Comparison of ENCODE assay signal across 8 cellular contexts in genomic region chr11:75142714-75143419, GRCh38. TPM values are rescaled to one million over a fixed set of nuclear protein-coding genes. Genes with fewer than 3 reads are reported as not detected.
A peak's percentile ranks its signal among the peaks of the same experiment; 100 is the strongest.
DNase-seq lines count a peak whose midpoint lies in the region; ATAC-seq lines count a peak whose summit lies in the region.

No MANE protein-coding gene starts in this region.

- H3K27ac Mint-ChIP-seq in effector memory CD8-positive, alpha-beta T cell: peak overlapping the region; percentile 84 to 88

- H3K36me3 ChIP-seq in mesodermal cell (ENCODE audit: control insufficient read depth, insufficient read depth, low read length): no peaks in the 10 kb centered on the region

- H3K9me3 ChIP-seq in mesodermal cell (ENCODE audit: control insufficient read depth, low read length): no peaks in the 10 kb centered on the region

- H3K4me1 Mint-ChIP-seq in effector memory CD8-positive, alpha-beta T cell (ENCODE audit: low read depth in 2 of 2): peaks cover 36 to 38% of the 10 kb centered on the region in 2 donors

- H3K4me1 ChIP-seq in mesodermal cell (ENCODE audit: control insufficient read depth, insufficient read depth, low read length, poor library complexity, severe bottlenecking): peaks cover 41% of the 10 kb centered on the region

- peak; percentile 88 for DNase-seq in GM04504 (ENCODE audit: low read depth)
- DNase-seq in NOMO-1 treated with DMSO at 0.1 percent for 48 hours (lab: John Stamatoyannopoulos, UW; ENCODE audit: unreplicated experiment): peak; percentile 94
- peak; percentile 40 to 71 for DNase-seq in activated CD8-positive, alpha-beta memory T cell treated with anti-CD3 and anti-CD28 coated beads for 4 hours (ENCODE audit: low read depth in 2 of 2)
- DNase-seq in effector memory CD8-positive, alpha-beta T cell: peak; percentile 44 to 50 (median 45)
- peak; percentile 78 for DNase-seq in stimulated activated CD8-positive, alpha-beta memory T cell treated with anti-CD3 and anti-CD28 coated beads, Interleukin-4, amount 100 ng/mL, for 48 hours
- DNase-seq in NCI-H1048 (lab: John Stamatoyannopoulos, UW): no peak

- no peak overlapping the region for H3K4me3 ChIP-seq in mesodermal cell (ENCODE audit: extremely low read depth, insufficient read depth, low read length, poor library complexity, severe bottlenecking)

- H3K27ac ChIP-seq in mesodermal cell (ENCODE audit: low read depth, low read length, severe bottlenecking): peak overlapping the region; percentile 60

- no peaks in the 10 kb centered on the region for H3K36me3 Mint-ChIP-seq in effector memory CD8-positive, alpha-beta T cell (ENCODE audit: insufficient read depth)

- 51 to 55% methylated on average over 8 to 10 of the region's 10 CpGs for WGBS in mesodermal cell (ENCODE audit: insufficient coverage in 2 of 2), 2 experiments

- H3K27me3 Mint-ChIP-seq in effector memory CD8-positive, alpha-beta T cell: peaks cover 4 to 10% of the 10 kb centered on the region in 2 donors

- ATAC-seq in HG02870 (IDR thresholded peaks at IDR 0.05; ENCODE audit: unreplicated experiment): peak; percentile 55
- ATAC-seq in effector memory CD8-positive, alpha-beta T cell (replicated peaks): peak; percentile 89

- peak overlapping the region; percentile 65 to 67 for H3K4me3 Mint-ChIP-seq in effector memory CD8-positive, alpha-beta T cell

- H3K9me3 Mint-ChIP-seq in effector memory CD8-positive, alpha-beta T cell: no peaks in the 10 kb centered on the region

RNA-seq across cellular contexts. Expression of gene SLCO2B1, which starts 8.0 kb away (rescaled TPM):
- polyA plus RNA-seq in mesodermal cell (2013, experiment 1 of 2): 0.88 TPM
- 0.10 TPM for polyA plus RNA-seq in mesodermal cell (2013, experiment 2 of 2)

RNA-seq across cellular contexts. Expression of gene OR2AT4, which starts 46.2 kb away (rescaled TPM):
- polyA plus RNA-seq in mesodermal cell (2013, experiment 1 of 2): not detected
- polyA plus RNA-seq in mesodermal cell (2013, experiment 2 of 2): not detected
